In the genomic region with DNA sequence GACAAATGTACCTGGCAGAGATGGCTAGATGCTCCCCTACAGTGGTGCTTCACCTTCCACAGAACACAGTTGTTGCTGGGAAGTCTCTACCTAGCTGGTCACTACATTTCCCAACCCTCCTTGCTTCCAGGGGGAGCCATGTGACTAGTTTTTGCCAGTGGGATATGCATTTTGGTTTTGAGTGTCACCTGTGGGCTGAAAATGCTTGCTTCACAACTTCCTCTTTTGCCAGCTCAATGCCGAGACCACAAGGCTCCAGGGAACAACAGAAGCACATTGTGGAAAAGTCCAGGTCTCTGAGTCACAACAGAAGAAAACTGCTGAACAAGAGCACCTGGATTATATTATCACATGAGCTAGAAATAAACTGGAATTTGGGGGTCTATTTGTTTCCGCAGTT, we compare ENCODE assay signal across 15 cellular contexts. TPM values are rescaled to one million over a fixed set of nuclear protein-coding genes. Genes with fewer than 3 reads are reported as not detected.
A peak's percentile ranks its signal among the peaks of the same experiment; 100 is the strongest.
DNase-seq lines count a peak whose midpoint lies in the region; ATAC-seq and TF ChIP-seq lines count a peak whose summit lies in the region.
"Had no signal": no experiment of that assay in that cellular context is flagged by ENCODE, and none has a peak within 500 bp of the region (broad histone marks: within the 10 kb centered on the region; RNA-seq: fewer than 3 reads in every experiment).

No MANE protein-coding gene starts in this region.

- ATAC-seq in GM18511 (IDR thresholded peaks at IDR 0.05; ENCODE audit: unreplicated experiment) = no peak
- ATAC-seq in HG03342 (IDR thresholded peaks at IDR 0.05; ENCODE audit: unreplicated experiment) = no peak
- ATAC-seq: activated T-cell treated with anti-CD3 and anti-CD28 coated beads, Interleukin-2, amount 50 U/mL, for 72 hours; naive thymus-derived CD4-positive, alpha-beta T cell had no signal

- DNase-seq in ELR (ENCODE audit: low read depth) = peak; percentile 15
- peak; percentile 80 for DNase-seq in NB4 (ENCODE audit: low read depth)
- DNase-seq in astrocyte of the spinal cord (ENCODE audit: low read depth, low spot score) = peak; percentile 14
- peak; percentile 92 for DNase-seq in kidney tubule cell (ENCODE audit: low spot score)
- DNase-seq in MG63 = no peak
- DNase-seq in AML-193 (lab: John Stamatoyannopoulos, UW) = no peak
- DNase-seq: activated T-cell treated with anti-CD3 and anti-CD28 coated beads, Interleukin-2, amount 50 U/mL, for 72 hours; effector memory CD4-positive, alpha-beta T cell; KG1; naive thymus-derived CD4-positive, alpha-beta T cell; NK-92 treated with Interleukin-12 subunit alpha and Interleukin-12 subunit beta, amount 100 ng/mL, for 24 hours had no signal

- H3K4me3 ChIP-seq in NB4 (ENCODE audit: low read depth, low read length) = no peak overlapping the region
- H3K4me3 ChIP-seq in astrocyte of the spinal cord (ENCODE audit: low read depth, low read length) = no peak overlapping the region
- H3K4me3 ChIP-seq in MG63 = no peak overlapping the region
- H3K4me3 ChIP-seq: ascending aorta, vagina had no signal

- H3K36me3 ChIP-seq in MG63 = no peaks in the 10 kb centered on the region
- H3K36me3 ChIP-seq: ascending aorta, vagina had no signal

- no peak for TF ChIP-seq POLR2A in NB4 (IDR thresholded peaks at IDR 0.05; ENCODE audit: extremely low read depth, insufficient read length)

- no peaks in the 10 kb centered on the region for H3K27me3 ChIP-seq in MG63
- H3K27me3 ChIP-seq: ascending aorta, vagina had no signal

- TF ChIP-seq CTCF in NB4 (IDR thresholded peaks at IDR 0.05; ENCODE audit: low read depth, low read length) (no peak), astrocyte of the spinal cord (IDR thresholded peaks at IDR 0.05; ENCODE audit: low read depth, low read length) (no peak)

- H3K9me3 ChIP-seq in MG63 = no peaks in the 10 kb centered on the region
- H3K9me3 ChIP-seq: ascending aorta, vagina had no signal

- in situ Hi-C loops in astrocyte of the spinal cord (cut with HindIII; ENCODE audit: low sequenced_read_pairs) = no loop called here

RNA-seq across cellular contexts. Expression of gene ARHGAP5, which starts 48.5 kb away (rescaled TPM):
- total RNA-seq in MG63 (2014; rRNA removed; shearing (Covaris generic); ENCODE audit: low replicate concordance) = 7.9 and 32.1 TPM in 2 replicates

Comparison
In these comparisons a context has a peak if more than half of its experiments do, and no peak if none do; other contexts are left out.
1. DNase-seq: peak in ELR (single experiment), NB4 (single experiment), astrocyte of the spinal cord (single experiment) and kidney tubule cell (single experiment); none in MG63 (single experiment) and AML-193 (0 of 2).